In the genomic region with DNA sequence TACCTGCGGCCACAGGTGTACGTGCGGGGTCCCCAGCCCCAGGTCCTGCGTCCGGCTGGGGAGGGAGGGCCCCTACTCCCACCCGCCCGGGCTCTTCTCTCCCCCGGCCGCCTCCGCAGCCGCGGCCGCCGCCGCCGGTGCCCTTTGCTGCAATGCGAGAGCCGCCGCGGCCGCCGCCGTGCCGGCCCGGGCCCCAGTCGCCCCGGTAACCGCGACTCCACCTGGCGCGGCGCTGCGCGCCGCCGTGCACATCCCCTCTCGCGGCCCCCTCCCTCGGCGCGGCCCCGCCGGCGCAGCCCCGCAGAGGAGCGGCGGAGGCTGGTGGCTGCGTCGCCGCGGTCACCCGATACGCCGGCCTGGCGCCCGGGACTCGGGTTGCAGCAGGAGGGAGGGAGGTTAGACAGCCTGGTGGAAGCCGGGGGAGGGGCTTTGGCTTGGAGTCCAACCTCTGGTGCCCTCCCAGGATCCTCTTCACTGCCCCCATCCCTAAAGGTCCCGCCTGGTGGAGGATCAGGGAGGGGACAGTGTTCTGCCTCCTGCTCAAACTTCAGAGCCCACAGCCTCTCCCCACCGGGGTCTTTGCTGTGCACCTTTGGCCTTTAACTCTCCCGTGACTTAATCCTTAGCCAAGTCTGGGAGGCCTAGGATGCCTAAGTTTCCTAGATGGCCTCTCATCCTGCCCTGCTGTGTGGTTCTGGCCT, we compare ENCODE assay signal across 9 cellular contexts. TPM values are rescaled to one million over a fixed set of nuclear protein-coding genes. Genes with fewer than 3 reads are reported as not detected.
DNase-seq lines count a peak whose midpoint lies in the region; ATAC-seq and TF ChIP-seq lines count a peak whose summit lies in the region.
"Had no signal": no experiment of that assay in that cellular context is flagged by ENCODE, and none has a peak within 500 bp of the region (broad histone marks: within the 10 kb centered on the region; RNA-seq: fewer than 3 reads in every experiment).

No MANE protein-coding gene starts in this region.

- H3K4me3 Mint-ChIP-seq in stimulated activated naive B cell treated with anti-CD40 and anti-IgM and Interleukin-4, amounts not matched to agents 10 μg/mL and 1 μg/mL and 100 μg/mL, for 72 hours = peak overlapping the region in 1 of 2 donors; percentile 46

- H3K4me1 Mint-ChIP-seq in stimulated activated naive B cell treated with anti-CD40 and anti-IgM and Interleukin-4, amounts not matched to agents 10 μg/mL and 1 μg/mL and 100 μg/mL, for 72 hours = peaks cover 19 to 22% of the 10 kb centered on the region in 2 donors

- POLR2A ChIA-PET in A673 (lab: Charles Lee; ENCODE audit: low non-redundant PET) = no interaction called here

- H3K9me3 Mint-ChIP-seq in stimulated activated naive B cell treated with anti-CD40 and anti-IgM and Interleukin-4, amounts not matched to agents 10 μg/mL and 1 μg/mL and 100 μg/mL, for 72 hours = no peaks in the 10 kb centered on the region

- TF ChIP-seq CTCF in A673 (conservative IDR thresholded peaks at IDR 0.05; ENCODE audit: low read depth, low read length) (no peak), GM20000 (IDR thresholded peaks at IDR 0.05; ENCODE audit: extremely low read depth, missing control alignments) (no peak)

- H3K27ac ChIP-seq in A673 (ENCODE audit: low read depth, low read length, poor library complexity, severe bottlenecking) = no peak overlapping the region
- H3K27ac ChIP-seq in SJCRH30 = no peak overlapping the region
- H3K27ac ChIP-seq: skin epidermis had no signal

- H3K27me3 ChIP-seq in A673 (replicated peaks; ENCODE audit: insufficient read depth, low read depth, low read length, poor library complexity) (peaks cover 21% of the 10 kb centered on the region), SJCRH30 (peaks cover 36% of the 10 kb centered on the region)

- H3K36me3 ChIP-seq in A673 (ENCODE audit: insufficient read depth, low read length, poor library complexity, severe bottlenecking) (no peaks in the 10 kb centered on the region), SJCRH30 (no peaks in the 10 kb centered on the region)

- H3K4me1 ChIP-seq in A673 (ENCODE audit: insufficient read depth, low read length, poor library complexity, severe bottlenecking) (no peaks in the 10 kb centered on the region), SJCRH30 (0 out of 2 replicates have a peak, but pooled peaks cover 6% of the 10 kb centered on the region)

- H3K9me3 ChIP-seq in A673 (ENCODE audit: low read depth, low read length, poor library complexity, severe bottlenecking) = no peaks in the 10 kb centered on the region
- no peaks in the 10 kb centered on the region for H3K9me3 ChIP-seq in SJCRH30 (replicated peaks)

- peak overlapping the region; percentile 52 for H3K27ac Mint-ChIP-seq in stimulated activated naive B cell treated with anti-CD40 and anti-IgM and Interleukin-4, amounts not matched to agents 10 μg/mL and 1 μg/mL and 100 μg/mL, for 72 hours

- H3K27me3 Mint-ChIP-seq in stimulated activated naive B cell treated with anti-CD40 and anti-IgM and Interleukin-4, amounts not matched to agents 10 μg/mL and 1 μg/mL and 100 μg/mL, for 72 hours = peaks cover 84 to 94% of the 10 kb centered on the region in 2 donors

- H3K4me3 ChIP-seq in A673 (ENCODE audit: low read depth, low read length, poor library complexity, severe bottlenecking) (peak overlapping the region; percentile 15), SJCRH30 (peak overlapping the region; percentile 24; the same call in 1 of the 2 replicates), iPS-11a (ENCODE audit: low read depth, low read length) (peak overlapping the region; percentile 6)

- peak; percentile 41 to 51 for ATAC-seq in stimulated activated naive B cell treated with anti-CD40 and anti-IgM and Interleukin-4, amounts not matched to agents 10 μg/mL and 1 μg/mL and 100 μg/mL, for 72 hours (replicated peaks)
- ATAC-seq in GM19328 (IDR thresholded peaks at IDR 0.05; ENCODE audit: unreplicated experiment) = no peak

- no peaks in the 10 kb centered on the region for H3K36me3 Mint-ChIP-seq in stimulated activated naive B cell treated with anti-CD40 and anti-IgM and Interleukin-4, amounts not matched to agents 10 μg/mL and 1 μg/mL and 100 μg/mL, for 72 hours

- DNase-seq in A673 (ENCODE audit: low spot score) (no peak), GM20000 (ENCODE audit: low spot score) (peak; percentile 68), SJCRH30 (peak; percentile 62 to 65), cortex of kidney (lab: John Stamatoyannopoulos, UW) (no peak), T1000 (lab: John Stamatoyannopoulos, UW) (no peak)
- DNase-seq in stimulated activated naive B cell treated with anti-CD40 and anti-IgM and Interleukin-4, amounts not matched to agents 10 μg/mL and 1 μg/mL and 100 μg/mL, for 72 hours = no peak

- intact Hi-C loops in A673 (cut with micrococcal nuclease; ENCODE audit: unreplicated experiment) = no loop called here

- CTCF ChIA-PET in A673 (lab: Charles Lee) = no interaction called here

- no TSS peak for BruUV-seq in A673 (replicated peaks; lab: Mats Ljungman, UMichigan)

RNA-seq across cellular contexts. Expression of a gene that starts 32.9 kb away (rescaled TPM):
- total RNA-seq in A673 (2021) = 1.6 and 3.5 TPM in 2 replicates
- 0.02 TPM in 1 of 2 replicates, not detected in the other for total RNA-seq in SJCRH30 (2014; rRNA removed; shearing (Covaris generic))

Comparison
In these comparisons a context has a peak if more than half of its experiments do, and no peak if none do; other contexts are left out.
1. DNase-seq: peak in GM20000 (single experiment) and SJCRH30 (2 of 2); none in A673 (single experiment), stimulated activated naive B cell treated with anti-CD40 and anti-IgM and Interleukin-4, amounts not matched to agents 10 μg/mL and 1 μg/mL and 100 μg/mL, for 72 hours (single experiment), cortex of kidney (single experiment) and T1000 (single experiment).
2. Peak in every context shown above with its lines, with median percentiles within 50 percentile points of each other: H3K4me3 ChIP-seq.